ENCODE assay signal across 25 cellular contexts in the genomic region with DNA sequence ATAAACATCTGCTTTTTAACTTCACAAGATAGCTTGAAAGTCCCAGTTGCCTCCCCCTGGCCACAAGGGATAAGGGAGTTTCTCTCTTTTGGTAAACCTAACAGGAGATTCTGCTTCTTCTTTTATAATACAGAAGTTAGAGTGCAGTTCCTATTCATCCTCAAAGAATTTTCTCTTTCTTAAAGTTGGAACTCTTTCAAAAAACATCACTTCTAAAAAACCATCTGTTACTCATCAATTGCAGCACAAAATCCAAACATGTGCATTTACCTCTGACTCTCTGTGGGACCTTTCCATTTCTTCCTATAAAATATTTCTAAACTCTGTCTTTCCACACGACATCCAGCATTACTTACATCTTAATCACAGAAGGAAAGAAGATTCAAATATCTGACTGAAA. TPM values are rescaled to one million over a fixed set of nuclear protein-coding genes. Genes with fewer than 3 reads are reported as not detected.
DNase-seq lines count a peak whose midpoint lies in the region; ATAC-seq and TF ChIP-seq lines count a peak whose summit lies in the region.
"Had no signal": no experiment of that assay in that cellular context is flagged by ENCODE, and none has a peak within 500 bp of the region (broad histone marks: within the 10 kb centered on the region; RNA-seq: fewer than 3 reads in every experiment).

No MANE protein-coding gene starts in this region.

- H3K27me3 ChIP-seq in PC-3 (ENCODE audit: low read length), result no peaks in the 10 kb centered on the region
- no peaks in the 10 kb centered on the region for H3K27me3 ChIP-seq in esophagus muscularis mucosa
- H3K27me3 ChIP-seq in WERI-Rb-1 (ENCODE audit: insufficient read depth, low read depth, severe bottlenecking), result no peaks in the 10 kb centered on the region

- H3K4me3 Mint-ChIP-seq in nephron, result no peak overlapping the region
- H3K4me3 Mint-ChIP-seq: activated T-cell treated with anti-CD3 and anti-CD28 coated beads, Interleukin-2, amount 50 U/mL, for 24 hours; B cell; brain; natural killer cell had no signal

- no peak for TF ChIP-seq POLR2A in esophagus muscularis mucosa (IDR thresholded peaks at IDR 0.05; ENCODE audit: low read depth)

- H3K27ac Mint-ChIP-seq in nephron, result peak overlapping the region; percentile 2 to 58 (median 18)
- H3K27ac Mint-ChIP-seq: activated T-cell treated with anti-CD3 and anti-CD28 coated beads, Interleukin-2, amount 50 U/mL, for 24 hours; B cell; natural killer cell had no signal

- intact Hi-C loops in PC-3 (cut with micrococcal nuclease) (loop anchor here (10.0 kb wide), 1 partner anchor 556 kb away; a partner anchor contains a TSS), esophagus muscularis mucosa (cut with DNase I) (loop anchor here (10.0 kb wide), 1 partner anchor 154 kb away; no protein-coding TSS in a partner anchor)

- H4K20me1 ChIP-seq in PC-3 (ENCODE audit: low read length), result no peaks in the 10 kb centered on the region

- H3K9me3 ChIP-seq in PC-3 (ENCODE audit: low read length), result no peaks in the 10 kb centered on the region
- H3K9me3 ChIP-seq in esophagus muscularis mucosa, result no peaks in the 10 kb centered on the region
- H3K9me3 ChIP-seq in WERI-Rb-1 (ENCODE audit: severe bottlenecking), result no peaks in the 10 kb centered on the region
- H3K9me3 ChIP-seq: prostate gland had no signal

- H3F3A ChIP-seq in PC-3 (ENCODE audit: low read length, unreplicated experiment), result no peaks in the 10 kb centered on the region

- peak; percentile 85 for DNase-seq in EH (ENCODE audit: low read depth)
- peak; percentile 20 for DNase-seq in PC-3
- no peak for DNase-seq in esophagus muscularis mucosa (ENCODE audit: extremely low spot score)
- no peak for DNase-seq in WERI-Rb-1
- DNase-seq in GM10266 (ENCODE audit: extremely low spot score), result no peak
- no peak for DNase-seq in GM19238 (ENCODE audit: insufficient read length, low spot score)
- DNase-seq: activated CD4-positive, alpha-beta T cell treated with anti-CD3 and anti-CD28 coated beads, Interleukin-2, amount 50 U/mL, for 48 hours; activated naive CD4-positive, alpha-beta T cell treated with anti-CD3 and anti-CD28 coated beads, Interleukin-2, amount 50 U/mL, for 16 hours; activated T-cell treated with anti-CD3 and anti-CD28 coated beads, Interleukin-2, amount 50 U/mL, for 24 hours; erythroblast; GDM1; islet precursor cell; KG1; natural killer cell; NCI-H1092; NCI-H2081 treated with DMSO at 0.1 percent for 48 hours; NCI-H510A; stimulated activated CD8-positive, alpha-beta memory T cell treated with anti-CD3 and anti-CD28 coated beads, Interleukin-4, amount 100 ng/mL, for 48 hours; substantia nigra had no signal

- BruUV-seq in PC-3 (replicated peaks; lab: Mats Ljungman, UMichigan), result no TSS peak

- H3K36me3 Mint-ChIP-seq in nephron (ENCODE audit: low read depth), result peaks cover 8% of the 10 kb centered on the region
- H3K36me3 Mint-ChIP-seq: brain, natural killer cell had no signal

- H3K9ac ChIP-seq in PC-3 (ENCODE audit: low read length), result no peak overlapping the region

- ATAC-seq in PC-3, result no peak
- ATAC-seq in GM21723 (IDR thresholded peaks at IDR 0.05; ENCODE audit: unreplicated experiment), result no peak
- ATAC-seq: natural killer cell had no signal

- H3K27me3 Mint-ChIP-seq in nephron (ENCODE audit: low read depth), result no peaks in the 10 kb centered on the region
- H3K27me3 Mint-ChIP-seq: activated T-cell treated with anti-CD3 and anti-CD28 coated beads, Interleukin-2, amount 50 U/mL, for 24 hours; B cell; brain had no signal

- no peaks in the 10 kb centered on the region for H3K9me2 ChIP-seq in PC-3 (replicated peaks; ENCODE audit: low read length)

- no peak for TF ChIP-seq EP300 in esophagus muscularis mucosa (IDR thresholded peaks at IDR 0.05)

- POLR2A ChIA-PET in PC-3 (lab: Charles Lee; ENCODE audit: unreplicated experiment), result no interaction called here

- no peak overlapping the region for H2AFZ ChIP-seq in PC-3 (ENCODE audit: low read length)

- 28% methylated on average over 1 of the region's 1 CpG for WGBS in esophagus muscularis mucosa

- H3K4me3 ChIP-seq in PC-3 (ENCODE audit: low read length), result no peak overlapping the region
- no peak overlapping the region for H3K4me3 ChIP-seq in esophagus muscularis mucosa
- H3K4me3 ChIP-seq in WERI-Rb-1 (ENCODE audit: low read depth, low read length), result no peak overlapping the region
- H3K4me3 ChIP-seq: prostate gland had no signal

- TF ChIP-seq CTCF in PC-3 (conservative IDR thresholded peaks at IDR 0.05; ENCODE audit: low read depth, low read length) (no peak), esophagus muscularis mucosa (IDR thresholded peaks at IDR 0.05) (no peak), nephron (IDR thresholded peaks at IDR 0.05; ENCODE audit: unreplicated experiment in 3 of 3) (no peak), WERI-Rb-1 (IDR thresholded peaks at IDR 0.05; ENCODE audit: low read depth, low read length) (no peak), GM10266 (IDR thresholded peaks at IDR 0.05; ENCODE audit: control insufficient read depth, insufficient read depth, low read depth, missing control alignments) (no peak)

- 0 out of 2 replicates have a peak, but pooled peaks cover 9% of the 10 kb centered on the region for H3K79me2 ChIP-seq in PC-3 (ENCODE audit: low read length)

- no peaks in the 10 kb centered on the region for H3K9me3 Mint-ChIP-seq in nephron
- H3K9me3 Mint-ChIP-seq: activated T-cell treated with anti-CD3 and anti-CD28 coated beads, Interleukin-2, amount 50 U/mL, for 24 hours; natural killer cell had no signal

- H3K4me1 ChIP-seq in PC-3 (ENCODE audit: insufficient read depth, low read length) (peaks cover 11% of the 10 kb centered on the region), esophagus muscularis mucosa (peaks cover 0 to 38% (median 31%) of the 10 kb centered on the region in 4 donors)

- peaks cover 15% of the 10 kb centered on the region for H3K4me1 Mint-ChIP-seq in nephron

- H3K4me2 ChIP-seq in PC-3 (ENCODE audit: low read length), result no peak overlapping the region

- H3K27ac ChIP-seq in PC-3 (ENCODE audit: low read length) (no peak overlapping the region), esophagus muscularis mucosa (replicated peaks in 1 of 4) (peak overlapping the region; percentile 44 to 63 (median 56)), WERI-Rb-1 (no peak overlapping the region)
- H3K27ac ChIP-seq: prostate gland, VCaP had no signal

- CTCF ChIA-PET in PC-3 (lab: Charles Lee), result no interaction called here

- H3K36me3 ChIP-seq in PC-3 (ENCODE audit: low read depth, low read length) (0 out of 2 replicates have a peak, but pooled peaks cover 3% of the 10 kb centered on the region), esophagus muscularis mucosa (no peaks in the 10 kb centered on the region), WERI-Rb-1 (no peaks in the 10 kb centered on the region; the same call in 1 of the 2 replicates)
- H3K36me3 ChIP-seq: prostate gland had no signal

RNA-seq across cellular contexts. Expression of a gene that starts 5.1 kb away (rescaled TPM):
- total RNA-seq in PC-3 (2014; rRNA removed) (6.9 and 8.1 TPM in 2 replicates), esophagus muscularis mucosa (10 to 100 TPM in 1 of 4 donors, 1 to 10 TPM in 3; 7.7 to 12.9 (median 8.5) TPM)

Comparison
In these comparisons a context has a peak if more than half of its experiments do, and no peak if none do; other contexts are left out.
1. DNase-seq: peak in EH (single experiment) and PC-3 (single experiment); none in esophagus muscularis mucosa (single experiment), WERI-Rb-1 (single experiment), GM10266 (single experiment) and GM19238 (single experiment).
2. H3K27ac ChIP-seq: peak in esophagus muscularis mucosa (4 of 4); none in PC-3 (single experiment) and WERI-Rb-1 (single experiment).